34 cellular contexts compared by ENCODE assay signal in the genomic region with DNA sequence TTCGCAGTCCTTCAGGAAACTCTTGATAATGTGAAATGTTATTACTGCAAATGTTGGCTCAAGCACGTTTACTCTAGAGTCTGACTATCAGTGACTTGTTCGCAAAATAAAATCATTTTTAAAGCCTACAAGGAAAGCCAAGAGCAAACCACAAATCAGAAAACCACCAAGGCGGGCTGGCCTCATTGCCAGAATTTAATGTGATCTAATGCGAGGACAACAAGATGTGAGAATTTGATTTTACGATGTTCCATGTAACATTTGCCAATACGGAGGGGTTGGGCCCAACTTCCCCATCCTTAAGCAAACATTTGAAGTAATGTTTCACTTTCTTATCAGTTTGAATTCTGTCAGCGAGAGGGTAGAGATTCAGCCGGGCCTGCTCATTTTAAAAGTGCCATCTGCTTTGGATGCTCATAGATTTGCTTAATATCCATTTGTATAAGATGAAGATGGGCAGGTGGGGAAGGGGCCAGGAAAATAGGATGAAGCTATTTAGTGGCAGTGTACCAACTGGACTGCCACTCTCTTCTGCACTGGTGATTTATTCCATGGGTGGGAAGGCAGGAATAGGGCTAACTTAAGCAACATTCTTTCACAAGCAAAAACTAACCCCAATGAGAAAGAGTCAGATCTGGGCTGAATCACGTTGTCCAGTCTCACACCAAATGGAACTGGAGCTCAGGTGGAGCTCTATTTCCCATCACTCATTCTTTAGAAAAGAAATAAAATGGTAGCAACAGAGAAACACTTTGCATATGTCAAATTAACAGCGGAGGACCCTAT.
DNase-seq lines count a peak whose midpoint lies in the region; ATAC-seq, FAIRE-seq and TF ChIP-seq lines count a peak whose summit lies in the region.
"Had no signal": no experiment of that assay in that cellular context is flagged by ENCODE, and none has a peak within 500 bp of the region (broad histone marks: within the 10 kb centered on the region; RNA-seq: fewer than 3 reads in every experiment).

No MANE protein-coding gene starts in this region.

- no peaks in the 10 kb centered on the region for H3K36me3 ChIP-seq in mucosa of descending colon (ENCODE audit: low read depth)
- H3K36me3 ChIP-seq in uterus = no peaks in the 10 kb centered on the region
- no peaks in the 10 kb centered on the region for H3K36me3 ChIP-seq in breast epithelium
- H3K36me3 ChIP-seq: cardiac muscle cell, esophagus muscularis mucosa, Peyer's patch, right lobe of liver had no signal

- H3K27me3 Mint-ChIP-seq in activated naive CD8-positive, alpha-beta T cell treated with anti-CD3 and anti-CD28 coated beads for 36 hours = no peaks in the 10 kb centered on the region
- H3K27me3 Mint-ChIP-seq in activated naive CD8-positive, alpha-beta T cell treated with anti-CD3 and anti-CD28 coated beads, Interleukin-2, amount 50 U/mL, for 24 hours = no peaks in the 10 kb centered on the region
- H3K27me3 Mint-ChIP-seq: activated CD4-positive, alpha-beta memory T cell treated with anti-CD3 and anti-CD28 coated beads, Interleukin-2, amount 10 ng/mL, durations not matched to agents 7 days and 5 days; activated naive CD4-positive, alpha-beta T cell treated with anti-CD3 and anti-CD28 coated beads, Interleukin-2, amount 10 ng/mL, durations not matched to agents 7 days and 5 days; type B pancreatic cell had no signal

- H3K27me3 ChIP-seq in uterus (no peaks in the 10 kb centered on the region), breast epithelium (no peaks in the 10 kb centered on the region)
- H3K27me3 ChIP-seq: cardiac muscle cell, esophagus muscularis mucosa, Peyer's patch, right lobe of liver had no signal

- H3K27ac Mint-ChIP-seq in activated naive CD8-positive, alpha-beta T cell treated with anti-CD3 and anti-CD28 coated beads for 36 hours = peak overlapping the region; percentile 19
- no peak overlapping the region for H3K27ac Mint-ChIP-seq in activated naive CD8-positive, alpha-beta T cell treated with anti-CD3 and anti-CD28 coated beads, Interleukin-2, amount 50 U/mL, for 24 hours
- H3K27ac Mint-ChIP-seq: activated CD4-positive, alpha-beta memory T cell treated with anti-CD3 and anti-CD28 coated beads, Interleukin-2, amount 10 ng/mL, durations not matched to agents 7 days and 5 days; activated naive CD4-positive, alpha-beta T cell treated with anti-CD3 and anti-CD28 coated beads, Interleukin-2, amount 10 ng/mL, durations not matched to agents 7 days and 5 days; activated T-helper 1 cell treated with anti-CD3 and anti-CD28 coated beads, Interleukin-12 subunit alpha, Interleukin-12 subunit beta, Interleukin-2, Interleukin-4 antibody, amounts not matched to agents 30 ng/mL and 10 ng/mL and 1 ng/mL, durations not matched to agents 14 hours and 24 hours and 36 hours; type B pancreatic cell had no signal

- no peak for DNase-seq in activated naive CD8-positive, alpha-beta T cell treated with anti-CD3 and anti-CD28 coated beads for 36 hours
- no peak for DNase-seq in activated naive CD8-positive, alpha-beta T cell treated with anti-CD3 and anti-CD28 coated beads, Interleukin-2, amount 50 U/mL, for 24 hours
- DNase-seq in fibroblast of mammary gland (ENCODE audit: low read depth) = peak; percentile 0
- peak in 1 of 3 donors; percentile 2 for DNase-seq in mucosa of descending colon
- DNase-seq in uterus = peak in 1 of 2 donors; percentile 15
- DNase-seq in HTR-8/SVneo (ENCODE audit: insufficient read length, low spot score) = no peak
- DNase-seq in stimulated activated CD4-positive, alpha-beta T cell treated with anti-CD3 and anti-CD28 coated beads, Interleukin-15, amount 100 ng/mL, for 24 hours = no peak
- DNase-seq in breast epithelium (ENCODE audit: low spot score in 2 of 2) = no peak
- DNase-seq: 8988T; activated CD4-positive, alpha-beta memory T cell treated with anti-CD3 and anti-CD28 coated beads, Interleukin-2, amount 10 ng/mL, durations not matched to agents 7 days and 5 days; activated CD4-positive, alpha-beta T cell treated with anti-CD3 and anti-CD28 coated beads for 1 hour; activated CD8-positive, alpha-beta memory T cell treated with anti-CD3 and anti-CD28 coated beads, Interleukin-2, amount 50 U/mL, for 4 hours; activated naive CD4-positive, alpha-beta T cell treated with anti-CD3 and anti-CD28 coated beads, Interleukin-2, amount 10 ng/mL, durations not matched to agents 7 days and 5 days; COR-L47; DMS53; HCEC 1CT; hypothalamus; IMR-90; mesenchymal stem cell; MV-4-11; NCI-H1436; NCI-H748 treated with DMSO at 0.1 percent for 48 hours; Peyer's patch; right lobe of liver; SIG-M5; stimulated activated CD4-positive, alpha-beta T cell treated with anti-CD3 and anti-CD28 coated beads, Interleukin-4, amount 100 ng/mL, for 24 hours; SW 1271 had no signal

- H3K9me3 ChIP-seq in mucosa of descending colon = no peaks in the 10 kb centered on the region
- no peaks in the 10 kb centered on the region for H3K9me3 ChIP-seq in uterus
- no peaks in the 10 kb centered on the region for H3K9me3 ChIP-seq in breast epithelium
- H3K9me3 ChIP-seq: esophagus muscularis mucosa, Peyer's patch, right lobe of liver had no signal

- no peak overlapping the region for H3K4me3 Mint-ChIP-seq in activated naive CD8-positive, alpha-beta T cell treated with anti-CD3 and anti-CD28 coated beads for 36 hours
- H3K4me3 Mint-ChIP-seq in activated naive CD8-positive, alpha-beta T cell treated with anti-CD3 and anti-CD28 coated beads, Interleukin-2, amount 50 U/mL, for 24 hours = no peak overlapping the region
- H3K4me3 Mint-ChIP-seq: activated CD4-positive, alpha-beta memory T cell treated with anti-CD3 and anti-CD28 coated beads, Interleukin-2, amount 10 ng/mL, durations not matched to agents 7 days and 5 days; activated naive CD4-positive, alpha-beta T cell treated with anti-CD3 and anti-CD28 coated beads, Interleukin-2, amount 10 ng/mL, durations not matched to agents 7 days and 5 days; activated T-helper 1 cell treated with anti-CD3 and anti-CD28 coated beads, Interleukin-12 subunit alpha, Interleukin-12 subunit beta, Interleukin-2, Interleukin-4 antibody, amounts not matched to agents 30 ng/mL and 10 ng/mL and 1 ng/mL, durations not matched to agents 14 hours and 24 hours and 36 hours; type B pancreatic cell had no signal

- no peak for FAIRE-seq in HTR-8/SVneo (lab: Jason Lieb, UNC)
- FAIRE-seq: GM12892 had no signal

- TF ChIP-seq POLR2A in uterus (IDR thresholded peaks at IDR 0.05) (no peak), breast epithelium (IDR thresholded peaks at IDR 0.05) (no peak)

- no peaks in the 10 kb centered on the region for H3K9me3 Mint-ChIP-seq in activated naive CD8-positive, alpha-beta T cell treated with anti-CD3 and anti-CD28 coated beads for 36 hours
- peaks cover 2% of the 10 kb centered on the region for H3K9me3 Mint-ChIP-seq in activated naive CD8-positive, alpha-beta T cell treated with anti-CD3 and anti-CD28 coated beads, Interleukin-2, amount 50 U/mL, for 24 hours
- H3K9me3 Mint-ChIP-seq: activated naive CD4-positive, alpha-beta T cell treated with anti-CD3 and anti-CD28 coated beads, Interleukin-2, amount 10 ng/mL, durations not matched to agents 7 days and 5 days; type B pancreatic cell had no signal

- intact Hi-C loops in mucosa of descending colon (cut with DNase I, micrococcal nuclease) = no loop called here
- intact Hi-C loops in uterus (cut with DNase I; ENCODE audit: low total_unique reads) = no loop called here
- intact Hi-C loops in breast epithelium (cut with DNase I; ENCODE audit: low total_unique reads) = no loop called here

- no peak for ATAC-seq in activated naive CD8-positive, alpha-beta T cell treated with anti-CD3 and anti-CD28 coated beads, Interleukin-2, amount 50 U/mL, for 24 hours
- peak; percentile 69 for ATAC-seq in mucosa of descending colon
- ATAC-seq: left lobe of liver, right lobe of liver had no signal

- H3K4me1 Mint-ChIP-seq in activated naive CD8-positive, alpha-beta T cell treated with anti-CD3 and anti-CD28 coated beads for 36 hours = no peaks in the 10 kb centered on the region
- H3K4me1 Mint-ChIP-seq in activated naive CD8-positive, alpha-beta T cell treated with anti-CD3 and anti-CD28 coated beads, Interleukin-2, amount 50 U/mL, for 24 hours = no peaks in the 10 kb centered on the region
- H3K4me1 Mint-ChIP-seq: activated CD4-positive, alpha-beta memory T cell treated with anti-CD3 and anti-CD28 coated beads, Interleukin-2, amount 10 ng/mL, durations not matched to agents 7 days and 5 days; activated naive CD4-positive, alpha-beta T cell treated with anti-CD3 and anti-CD28 coated beads, Interleukin-2, amount 10 ng/mL, durations not matched to agents 7 days and 5 days had no signal

- no peaks in the 10 kb centered on the region for H3K36me3 Mint-ChIP-seq in activated naive CD8-positive, alpha-beta T cell treated with anti-CD3 and anti-CD28 coated beads for 36 hours
- no peaks in the 10 kb centered on the region for H3K36me3 Mint-ChIP-seq in activated naive CD8-positive, alpha-beta T cell treated with anti-CD3 and anti-CD28 coated beads, Interleukin-2, amount 50 U/mL, for 24 hours (ENCODE audit: low read depth)
- H3K36me3 Mint-ChIP-seq: activated naive CD4-positive, alpha-beta T cell treated with anti-CD3 and anti-CD28 coated beads, Interleukin-2, amount 10 ng/mL, durations not matched to agents 7 days and 5 days; type B pancreatic cell had no signal

- TF ChIP-seq CTCF in fibroblast of mammary gland (conservative IDR thresholded peaks at IDR 0.05; ENCODE audit: control insufficient read depth, insufficient read depth, low read depth, low read length) (no peak), mucosa of descending colon (IDR thresholded peaks at IDR 0.05) (no peak), uterus (IDR thresholded peaks at IDR 0.05) (no peak), breast epithelium (IDR thresholded peaks at IDR 0.05) (no peak)

- H3K27ac ChIP-seq in uterus = peak overlapping the region; percentile 17 to 20
- no peak overlapping the region for H3K27ac ChIP-seq in breast epithelium
- H3K27ac ChIP-seq: C4-2B, cardiac muscle cell, esophagus muscularis mucosa, Peyer's patch, right lobe of liver had no signal

- H3K4me1 ChIP-seq in mucosa of descending colon (ENCODE audit: low read depth) = no peaks in the 10 kb centered on the region
- no peaks in the 10 kb centered on the region for H3K4me1 ChIP-seq in uterus
- no peaks in the 10 kb centered on the region for H3K4me1 ChIP-seq in breast epithelium
- H3K4me1 ChIP-seq: esophagus muscularis mucosa, Peyer's patch, right lobe of liver had no signal

- no peak overlapping the region for H3K4me3 ChIP-seq in fibroblast of mammary gland (ENCODE audit: control insufficient read depth, low read depth, low read length)
- no peak overlapping the region for H3K4me3 ChIP-seq in mucosa of descending colon
- no peak overlapping the region for H3K4me3 ChIP-seq in uterus
- no peak overlapping the region for H3K4me3 ChIP-seq in breast epithelium
- H3K4me3 ChIP-seq: cardiac muscle cell, esophagus muscularis mucosa, Peyer's patch, right lobe of liver had no signal

Comparison
In these comparisons a context has a peak if more than half of its experiments do, and no peak if none do; other contexts are left out.
1. H3K27ac ChIP-seq: peak in uterus (2 of 2); none in breast epithelium (0 of 2).